In the genomic region with DNA sequence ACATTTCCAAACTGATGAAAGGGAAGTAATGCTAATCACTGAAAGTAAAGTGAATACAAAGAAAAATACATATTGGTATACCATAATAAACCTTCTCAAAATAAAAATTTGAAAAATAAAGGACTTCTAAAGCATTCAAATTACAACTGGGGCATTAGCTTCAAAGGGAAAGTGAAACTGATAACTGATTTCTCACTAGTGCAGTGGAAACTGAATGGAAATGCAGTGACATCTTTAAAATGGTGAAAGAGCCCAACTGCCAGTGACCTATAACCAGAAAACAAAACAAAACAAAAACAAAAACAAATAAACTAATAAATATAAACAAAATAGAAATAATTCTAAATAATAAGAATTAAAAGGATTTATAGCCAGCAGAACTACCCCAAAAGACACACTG, we compare ENCODE assay signal across 18 cellular contexts.
DNase-seq lines count a peak whose midpoint lies in the region; ATAC-seq and TF ChIP-seq lines count a peak whose summit lies in the region.
"Had no signal": no experiment of that assay in that cellular context is flagged by ENCODE, and none has a peak within 500 bp of the region (broad histone marks: within the 10 kb centered on the region; RNA-seq: fewer than 3 reads in every experiment).

No MANE protein-coding gene starts in this region.

- no peaks in the 10 kb centered on the region for H3F3A ChIP-seq in MM.1S (ENCODE audit: insufficient read depth, low read length)

- H3K79me2 ChIP-seq in MM.1S (ENCODE audit: low read length): no peaks in the 10 kb centered on the region

- ATAC-seq in GM18517 (IDR thresholded peaks at IDR 0.05; ENCODE audit: unreplicated experiment) (peak; percentile 92), GM21390 (IDR thresholded peaks at IDR 0.05; ENCODE audit: unreplicated experiment) (peak; percentile 88), HG03066 (IDR thresholded peaks at IDR 0.05; ENCODE audit: low read depth, unreplicated experiment) (peak; percentile 75)
- ATAC-seq: activated CD4-positive, CD25-positive, alpha-beta regulatory T cell treated with anti-CD3 and anti-CD28 coated beads, Interleukin-2, amount 50 U/mL, for 24 hours; left lung had no signal

- H3K27ac ChIP-seq in MM.1S (ENCODE audit: low read length): no peak overlapping the region
- H3K27ac ChIP-seq in RWPE1: no peak overlapping the region
- H3K27ac ChIP-seq in spleen: no peak overlapping the region
- H3K27ac ChIP-seq: ascending aorta, BLaER1, left lung, neutrophil had no signal

- no peak overlapping the region for H2AFZ ChIP-seq in MM.1S (ENCODE audit: low read length)

- TF ChIP-seq POLR2A in spleen (IDR thresholded peaks at IDR 0.05): no peak

- H3K9me3 ChIP-seq in MM.1S (replicated peaks; ENCODE audit: insufficient read depth, low read length) (no peaks in the 10 kb centered on the region), spleen (no peaks in the 10 kb centered on the region)
- H3K9me3 ChIP-seq: ascending aorta, BLaER1, left lung, neutrophil, SK-N-SH had no signal

- H3K36me3 ChIP-seq in MM.1S (replicated peaks; ENCODE audit: insufficient read depth, low read length): no peaks in the 10 kb centered on the region
- no peaks in the 10 kb centered on the region for H3K36me3 ChIP-seq in spleen
- H3K36me3 ChIP-seq: ascending aorta, BLaER1, left lung, neutrophil had no signal

- H3K27me3 ChIP-seq in MM.1S (replicated peaks; ENCODE audit: insufficient read depth, low read length): no peaks in the 10 kb centered on the region
- no peaks in the 10 kb centered on the region for H3K27me3 ChIP-seq in spleen (replicated peaks in 1 of 7)
- H3K27me3 ChIP-seq: ascending aorta, BLaER1, left lung, neutrophil had no signal

- H3K4me3 ChIP-seq in MM.1S (ENCODE audit: low read length) (peak overlapping the region; percentile 34; the same call in 1 of the 2 replicates), spleen (no peak overlapping the region)
- H3K4me3 ChIP-seq: ascending aorta, BLaER1, left lung had no signal

- no peaks in the 10 kb centered on the region for H4K20me1 ChIP-seq in MM.1S (ENCODE audit: insufficient read depth, low read length)
- H4K20me1 ChIP-seq: BLaER1 had no signal

- CTCF ChIA-PET in RWPE1 (lab: Yijun Ruan, JAX): no interaction called here

- 0 out of 2 replicates have a peak, but pooled peaks cover 6% of the 10 kb centered on the region for H3K4me1 ChIP-seq in MM.1S (ENCODE audit: low read length)
- H3K4me1 ChIP-seq in spleen: no peaks in the 10 kb centered on the region
- H3K4me1 ChIP-seq: ascending aorta, BLaER1, left lung had no signal

- peak overlapping the region; percentile 42; the same call in 1 of the 2 replicates for H3K4me2 ChIP-seq in MM.1S (ENCODE audit: low read depth, low read length)
- H3K4me2 ChIP-seq: BLaER1, SK-N-SH had no signal

- TF ChIP-seq CTCF in MM.1S (IDR thresholded peaks at IDR 0.05; ENCODE audit: low read length) (no peak), RWPE1 (conservative IDR thresholded peaks at IDR 0.05; ENCODE audit: low read depth) (no peak), spleen (IDR thresholded peaks at IDR 0.05 in 8 of 11, conservative IDR thresholded peaks at IDR 0.05 in 3 of 11) (no peak)

- POLR2A ChIA-PET in RWPE1 (lab: Yijun Ruan, JAX; ENCODE audit: low non-redundant PET): no interaction called here

- intact Hi-C loops in spleen (cut with DNase I; ENCODE audit: low total_unique reads): no loop called here

- H3K9ac ChIP-seq in MM.1S (ENCODE audit: low read length): no peak overlapping the region
- H3K9ac ChIP-seq: BLaER1, SK-N-SH had no signal

- DNase-seq in MM.1S (peak; percentile 73), RWPE1 (ENCODE audit: low spot score) (no peak), spleen (no peak)
- DNase-seq in activated CD8-positive, alpha-beta memory T cell treated with anti-CD3 and anti-CD28 coated beads, Interleukin-2, amount 50 U/mL, for 48 hours: no peak
- no peak for DNase-seq in stimulated activated naive CD4-positive, alpha-beta T cell (lab: John Stamatoyannopoulos, UW)
- DNase-seq: effector CD4-positive, alpha-beta T cell; GF-D8; left lung; NCI-H1105; NCI-H82; SK-N-SH had no signal

- H3K9me2 ChIP-seq in MM.1S (replicated peaks; ENCODE audit: insufficient read depth, low read length): no peaks in the 10 kb centered on the region
- H3K9me2 ChIP-seq: SK-N-SH had no signal
